ENCODE assay signal across 34 cellular contexts in genomic region chr11:107482234-107482633, GRCh38.
"Had no signal": no experiment of that assay in that cellular context is flagged by ENCODE, and none has a peak within 500 bp of the region (broad histone marks: within the 10 kb centered on the region; RNA-seq: fewer than 3 reads in every experiment).

No MANE protein-coding gene starts in this region.

- H3K27me3 ChIP-seq: ascending aorta, cardiac muscle cell, colonic mucosa, SJCRH30 had no signal

- H3K36me3 ChIP-seq: ascending aorta, cardiac muscle cell, colonic mucosa, MG63, SJCRH30 had no signal

- H3K4me1 ChIP-seq: ascending aorta, colonic mucosa, SJCRH30 had no signal

- ATAC-seq: activated CD8-positive, alpha-beta T cell treated with anti-CD3 and anti-CD28 coated beads for 36 hours; activated T-cell treated with anti-CD3 and anti-CD28 coated beads, Interleukin-2, amount 50 U/mL, for 72 hours; activated T-helper 17 cell treated with anti-CD3 and anti-CD28 coated beads, Interleukin-2, amount 50 U/mL, for 72 hours had no signal

- H3K27ac ChIP-seq: ascending aorta, cardiac muscle cell, colonic mucosa, SJCRH30, SK-N-MC had no signal

- H3K4me3 ChIP-seq: ascending aorta, cardiac muscle cell, colonic mucosa, MG63, SJCRH30, SK-N-MC had no signal

- DNase-seq: activated CD4-positive, alpha-beta T cell treated with anti-CD3 and anti-CD28 coated beads, Interleukin-2, amount 10 ng/mL, durations not matched to agents 24 days and 14 days; activated CD4-positive, alpha-beta T cell treated with anti-CD3 and anti-CD28 coated beads, Interleukin-2, amount 50 U/mL, for 4 hours; activated CD8-positive, alpha-beta T cell treated with anti-CD3 and anti-CD28 coated beads for 36 hours; activated effector memory CD4-positive, alpha-beta T cell treated with anti-CD3 and anti-CD28 coated beads, Interleukin-2, amount 50 U/mL, for 16 hours; activated naive CD4-positive, alpha-beta T cell; activated naive CD4-positive, alpha-beta T cell treated with anti-CD3 and anti-CD28 coated beads, Interleukin-2, amount 50 U/mL, for 16 hours; activated naive CD8-positive, alpha-beta T cell treated with anti-CD3 and anti-CD28 coated beads for 36 hours; activated T-cell treated with anti-CD3 and anti-CD28 coated beads, Interleukin-2, amount 50 U/mL, for 1 hour; activated T-cell treated with anti-CD3 and anti-CD28 coated beads, Interleukin-2, amount 50 U/mL, for 72 hours; amniotic stem cell; colonic mucosa; Kasumi-1; KG1; MG63; MV-4-11; NCI-H1092; NCI-H1436; NCI-H1694; NCI-H1930; NCI-H2081 treated with DMSO at 0.1 percent for 48 hours; NCI-H2171 treated with DMSO at 0.1 percent for 48 hours; NCI-H226; NCI-H446 treated with DMSO at 0.1 percent for 48 hours; NCI-H524; NCI-H69; NCI-H82; OCI-M1; SHP77; SJCRH30; T1000 had no signal

- H3K9me3 ChIP-seq: ascending aorta, colonic mucosa, MG63, SJCRH30 had no signal
